ENCODE assay signal across 9 cellular contexts in the genomic region with DNA sequence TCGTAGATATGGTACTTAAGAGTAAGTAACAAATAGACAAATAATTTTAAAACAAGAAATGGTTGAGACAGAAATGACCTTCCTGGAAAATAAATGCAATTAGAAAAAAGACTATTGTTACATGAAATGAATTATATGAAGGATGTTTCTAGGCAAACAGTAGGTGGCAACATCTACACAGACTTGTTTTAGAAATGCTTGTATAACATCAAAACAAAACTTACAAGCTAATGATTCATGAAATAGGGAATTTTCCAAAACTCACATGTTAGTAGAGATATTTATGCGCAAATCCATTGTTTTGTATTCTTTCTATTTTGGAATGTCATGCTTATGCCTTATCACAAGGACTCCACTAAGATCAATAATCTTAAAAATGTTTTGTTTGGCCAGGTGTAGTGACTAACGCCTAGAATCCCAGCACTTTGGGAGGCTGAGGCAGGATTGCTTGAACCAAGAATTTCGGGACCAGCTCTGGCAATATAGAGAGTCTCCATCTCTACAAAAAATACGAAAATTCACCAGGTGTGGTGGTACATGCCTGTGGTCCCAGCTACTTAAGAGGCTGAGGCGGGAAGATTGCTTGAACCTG. TPM values are rescaled to one million over a fixed set of nuclear protein-coding genes. Genes with fewer than 3 reads are reported as not detected.
A peak's percentile ranks its signal among the peaks of the same experiment; 100 is the strongest.
DNase-seq lines count a peak whose midpoint lies in the region; ATAC-seq and TF ChIP-seq lines count a peak whose summit lies in the region.
"Had no signal": no experiment of that assay in that cellular context is flagged by ENCODE, and none has a peak within 500 bp of the region (broad histone marks: within the 10 kb centered on the region; RNA-seq: fewer than 3 reads in every experiment).

No MANE protein-coding gene starts in this region.

- 65% methylated on average over 6 of the region's 6 CpGs for WGBS in SK-N-SH (ENCODE audit: low lambda C conversion rate)

- peaks cover 0 to 8% (median 0%) of the 10 kb centered on the region in 6 donors for H3K9me3 Mint-ChIP-seq in immature natural killer cell

- intact Hi-C loops in ascending aorta (cut with DNase I), result loop anchor here (10.0 kb wide), 1 partner anchor 413 kb away; no protein-coding TSS in a partner anchor

- H3K4me2 ChIP-seq in SK-N-SH, result no peak overlapping the region

- no peaks in the 10 kb centered on the region for H3K79me2 ChIP-seq in SK-N-SH (ENCODE audit: insufficient read depth)

- TF ChIP-seq RAD21 in SK-N-SH (IDR thresholded peaks at IDR 0.05; ENCODE audit: low read length), result peak; percentile 66

- ATAC-seq in GM18867 (IDR thresholded peaks at IDR 0.05; ENCODE audit: unreplicated experiment), result peak; percentile 29
- peak; percentile 31 for ATAC-seq in HG03095 (IDR thresholded peaks at IDR 0.05; ENCODE audit: unreplicated experiment)

- TF ChIP-seq CTCF in C4-2B (conservative IDR thresholded peaks at IDR 0.05) (peak; percentile 51), SK-N-SH (IDR thresholded peaks at IDR 0.05) (peak; percentile 61), ascending aorta (IDR thresholded peaks at IDR 0.05) (peak in 1 of 3 experiments; percentile 4)

- CTCF ChIA-PET in SK-N-SH (lab: Yijun Ruan, JAX), result interaction anchor here (0.7 to 4.7 kb wide), 22 partner anchors 9 to 469 kb away, joined by 3 to 68 read pairs (median 5); no protein-coding TSS in a partner anchor

- no peak for DNase-seq in SK-N-SH
- DNase-seq in immature natural killer cell, result no peak
- no peak for DNase-seq in ascending aorta (ENCODE audit: low spot score in 2 of 2)
- DNase-seq in cerebellum (ENCODE audit: low spot score), result no peak
- DNase-seq in germinal center (ENCODE audit: low spot score), result no peak

- no peak overlapping the region for H3K9ac ChIP-seq in SK-N-SH

- peaks cover 14% of the 10 kb centered on the region for H3F3A ChIP-seq in SK-N-SH (replicated peaks; ENCODE audit: insufficient read depth)

- POLR2A ChIA-PET in SK-N-SH (lab: Yijun Ruan, JAX), result no interaction called here

- H3K27ac ChIP-seq in C4-2B (no peak overlapping the region), SK-N-SH (ENCODE audit: low read depth in 2 of 2, low read length in 1 of 2) (no peak overlapping the region), ascending aorta (no peak overlapping the region)

- peak overlapping the region; percentile 49 to 79 (median 71) for H3K4me3 Mint-ChIP-seq in immature natural killer cell

- H3K36me3 ChIP-seq in SK-N-SH (replicated peaks in 1 of 2; ENCODE audit: control insufficient read depth in 1 of 2, insufficient read depth in 2 of 2, low read length in 1 of 2) (no peaks in the 10 kb centered on the region), ascending aorta (no peaks in the 10 kb centered on the region)

- peaks cover 2 to 8% (median 5%) of the 10 kb centered on the region in 3 donors for H3K27me3 Mint-ChIP-seq in immature natural killer cell (ENCODE audit: low read depth in 3 of 3)

- H3K27me3 ChIP-seq in SK-N-SH (ENCODE audit: insufficient read depth) (no peaks in the 10 kb centered on the region), ascending aorta (no peaks in the 10 kb centered on the region)

- peak overlapping the region; percentile 53 to 83 (median 78) for H3K27ac Mint-ChIP-seq in immature natural killer cell

- no peak overlapping the region for H3K4me3 ChIP-seq in SK-N-SH (ENCODE audit: low read depth in 2 of 2, low read length in 1 of 2)
- H3K4me3 ChIP-seq in ascending aorta, result no peak overlapping the region

- 0 out of 2 replicates have a peak overlapping the region, but pooled peaks have one; percentile 2 for H2AFZ ChIP-seq in SK-N-SH (ENCODE audit: low read depth)

- no peaks in the 10 kb centered on the region for H3K9me2 ChIP-seq in SK-N-SH

- no peak for TF ChIP-seq EP300 in SK-N-SH (IDR thresholded peaks at IDR 0.05; ENCODE audit: borderline replicate concordance in 1 of 2, low read depth in 1 of 2, low read length in 1 of 2)

- no peaks in the 10 kb centered on the region for H3K36me3 Mint-ChIP-seq in immature natural killer cell

- no peaks in the 10 kb centered on the region for H4K20me1 ChIP-seq in SK-N-SH (ENCODE audit: insufficient read depth)

- H3K4me1 Mint-ChIP-seq in immature natural killer cell, result peaks cover 16 to 24% of the 10 kb centered on the region in 2 donors

- H3K4me1 ChIP-seq in SK-N-SH (ENCODE audit: control insufficient read depth in 1 of 2, insufficient read depth in 2 of 2, low read depth in 1 of 2, low read length in 1 of 2), result peaks cover 0 to 15% of the 10 kb centered on the region in 2 experiments; a peak in 1 of 4 replicates
- no peaks in the 10 kb centered on the region for H3K4me1 ChIP-seq in ascending aorta

- H3K9me3 ChIP-seq in SK-N-SH (no peaks in the 10 kb centered on the region), ascending aorta (no peaks in the 10 kb centered on the region)

TF ChIP-seq in SK-N-SH, 30 proteins besides CTCF, POLR2A, EP300 and RAD21:
- TF ChIP-seq SMC3 (IDR thresholded peaks at IDR 0.05; ENCODE audit: low read depth, low read length) (peak; percentile 23; the same call in 1 of the 2 replicates), FOSL2 (IDR thresholded peaks at IDR 0.05; ENCODE audit: borderline replicate concordance, low read depth) (no peak)

RNA-seq across cellular contexts. Expression of gene LGSN, which starts 32.3 kb away (rescaled TPM):
- polyA plus RNA-seq in SK-N-SH (2012; rRNA removed), result not detected in 2 replicates
- polyA plus RNA-seq in SK-N-SH (2012; cell fraction: cytosol; rRNA removed), result not detected in 2 replicates
- 0.01 TPM in 1 of 2 replicates, not detected in the other for polyA plus RNA-seq in SK-N-SH (2012; cell fraction: nucleus; rRNA removed)
- not detected for polyA plus RNA-seq in immature natural killer cell
- not detected for total RNA-seq in ascending aorta
- not detected for total RNA-seq in cerebellum
- total RNA-seq: activated CD8-positive, alpha-beta memory T cell treated with anti-CD3 and anti-CD28 coated beads for 36 hours had no signal
